3 cellular contexts compared by ENCODE assay signal in the genomic region with DNA sequence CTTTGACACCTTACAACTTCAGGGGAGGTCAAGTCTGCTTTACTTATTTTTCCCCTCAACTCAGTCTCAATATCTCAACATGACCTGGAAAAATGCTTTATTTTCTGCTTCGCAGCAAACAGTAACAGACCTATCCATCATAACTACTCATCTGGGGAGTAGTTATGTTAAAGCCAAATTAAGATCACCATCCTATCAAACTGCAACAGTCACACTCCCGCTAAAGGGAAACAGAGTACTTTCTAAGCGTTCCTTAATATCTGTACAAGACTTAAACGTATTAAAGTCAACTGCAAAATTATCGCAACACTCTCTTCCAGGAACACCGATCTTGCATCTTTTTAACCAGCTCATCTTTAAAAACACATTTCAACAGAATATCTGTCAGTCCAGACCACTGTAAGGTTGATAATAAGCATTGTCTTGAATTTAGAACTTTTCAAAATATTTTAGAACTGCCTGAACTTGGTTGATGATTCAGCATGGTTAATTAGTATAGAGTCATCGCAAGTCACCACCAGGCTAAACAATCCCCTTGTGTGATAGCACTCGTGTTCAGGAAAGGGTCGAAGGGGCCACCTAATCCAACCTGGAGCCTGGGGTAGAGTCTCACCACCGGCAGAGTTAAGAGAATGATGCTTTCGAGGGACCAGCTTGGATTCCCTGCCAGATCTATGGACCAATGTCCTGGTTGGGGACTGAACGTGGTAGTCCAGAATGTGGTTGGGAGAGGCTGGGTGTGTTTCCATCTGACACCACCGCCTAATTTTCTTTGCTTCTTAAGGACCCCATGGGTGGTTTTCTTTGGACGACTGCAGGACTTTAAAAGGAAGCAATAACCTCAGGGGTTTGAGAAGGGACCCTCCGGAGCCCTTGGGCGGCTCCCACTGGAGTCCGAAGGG.
TF ChIP-seq lines count a peak whose summit lies in the region.

No MANE protein-coding gene starts in this region.

TF ChIP-seq in HEK293, 187 proteins besides CTCF, POLR2A, EP300 and RAD21:
- TF ChIP-seq, protein P1, sequence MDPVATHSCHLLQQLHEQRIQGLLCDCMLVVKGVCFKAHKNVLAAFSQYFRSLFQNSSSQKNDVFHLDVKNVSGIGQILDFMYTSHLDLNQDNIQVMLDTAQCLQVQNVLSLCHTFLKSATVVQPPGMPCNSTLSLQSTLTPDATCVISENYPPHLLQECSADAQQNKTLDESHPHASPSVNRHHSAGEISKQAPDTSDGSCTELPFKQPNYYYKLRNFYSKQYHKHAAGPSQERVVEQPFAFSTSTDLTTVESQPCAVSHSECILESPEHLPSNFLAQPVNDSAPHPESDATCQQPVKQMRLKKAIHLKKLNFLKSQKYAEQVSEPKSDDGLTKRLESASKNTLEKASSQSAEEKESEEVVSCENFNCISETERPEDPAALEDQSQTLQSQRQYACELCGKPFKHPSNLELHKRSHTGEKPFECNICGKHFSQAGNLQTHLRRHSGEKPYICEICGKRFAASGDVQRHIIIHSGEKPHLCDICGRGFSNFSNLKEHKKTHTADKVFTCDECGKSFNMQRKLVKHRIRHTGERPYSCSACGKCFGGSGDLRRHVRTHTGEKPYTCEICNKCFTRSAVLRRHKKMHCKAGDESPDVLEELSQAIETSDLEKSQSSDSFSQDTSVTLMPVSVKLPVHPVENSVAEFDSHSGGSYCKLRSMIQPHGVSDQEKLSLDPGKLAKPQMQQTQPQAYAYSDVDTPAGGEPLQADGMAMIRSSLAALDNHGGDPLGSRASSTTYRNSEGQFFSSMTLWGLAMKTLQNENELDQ (tag by site-specific recombination; IDR thresholded peaks at IDR 0.05; ENCODE audit: low read depth): no peak
- TF ChIP-seq ZNF335 (tag by site-specific recombination; conservative IDR thresholded peaks at IDR 0.05): peak; percentile 66
- TF ChIP-seq ZNF114 (tag by site-specific recombination; IDR thresholded peaks at IDR 0.05): no peak
- 0 out of 2 replicates have a peak, but pooled peaks have one; percentile 64 for TF ChIP-seq ZBTB17 (tag by site-specific recombination; IDR thresholded peaks at IDR 0.05)
- peak; percentile 20; the same call in 1 of the 2 replicates for TF ChIP-seq ZNF629 (tag by site-specific recombination; IDR thresholded peaks at IDR 0.05)
- peak; percentile 55; the same call in 1 of the 2 replicates for TF ChIP-seq ZNF600 (tag by site-specific recombination; IDR thresholded peaks at IDR 0.05)
- 0 out of 2 replicates have a peak, but pooled peaks have one; percentile 5 for TF ChIP-seq GLIS1 (tag by site-specific recombination; IDR thresholded peaks at IDR 0.05)

TF ChIP-seq in endothelial cell of umbilical vein, 7 proteins besides CTCF, POLR2A, EP300 and RAD21 (continued from another document):
- no peak for TF ChIP-seq GATA2 (IDR thresholded peaks at IDR 0.05; ENCODE audit: insufficient read depth, insufficient read length, low read depth, low read length)
TF ChIP-seq in endothelial cell of umbilical vein: peak in this region for 1.

TF ChIP-seq in neural cell, 6 proteins besides CTCF, POLR2A, EP300 and RAD21 (continued from another document):
- TF ChIP-seq, protein P2, sequence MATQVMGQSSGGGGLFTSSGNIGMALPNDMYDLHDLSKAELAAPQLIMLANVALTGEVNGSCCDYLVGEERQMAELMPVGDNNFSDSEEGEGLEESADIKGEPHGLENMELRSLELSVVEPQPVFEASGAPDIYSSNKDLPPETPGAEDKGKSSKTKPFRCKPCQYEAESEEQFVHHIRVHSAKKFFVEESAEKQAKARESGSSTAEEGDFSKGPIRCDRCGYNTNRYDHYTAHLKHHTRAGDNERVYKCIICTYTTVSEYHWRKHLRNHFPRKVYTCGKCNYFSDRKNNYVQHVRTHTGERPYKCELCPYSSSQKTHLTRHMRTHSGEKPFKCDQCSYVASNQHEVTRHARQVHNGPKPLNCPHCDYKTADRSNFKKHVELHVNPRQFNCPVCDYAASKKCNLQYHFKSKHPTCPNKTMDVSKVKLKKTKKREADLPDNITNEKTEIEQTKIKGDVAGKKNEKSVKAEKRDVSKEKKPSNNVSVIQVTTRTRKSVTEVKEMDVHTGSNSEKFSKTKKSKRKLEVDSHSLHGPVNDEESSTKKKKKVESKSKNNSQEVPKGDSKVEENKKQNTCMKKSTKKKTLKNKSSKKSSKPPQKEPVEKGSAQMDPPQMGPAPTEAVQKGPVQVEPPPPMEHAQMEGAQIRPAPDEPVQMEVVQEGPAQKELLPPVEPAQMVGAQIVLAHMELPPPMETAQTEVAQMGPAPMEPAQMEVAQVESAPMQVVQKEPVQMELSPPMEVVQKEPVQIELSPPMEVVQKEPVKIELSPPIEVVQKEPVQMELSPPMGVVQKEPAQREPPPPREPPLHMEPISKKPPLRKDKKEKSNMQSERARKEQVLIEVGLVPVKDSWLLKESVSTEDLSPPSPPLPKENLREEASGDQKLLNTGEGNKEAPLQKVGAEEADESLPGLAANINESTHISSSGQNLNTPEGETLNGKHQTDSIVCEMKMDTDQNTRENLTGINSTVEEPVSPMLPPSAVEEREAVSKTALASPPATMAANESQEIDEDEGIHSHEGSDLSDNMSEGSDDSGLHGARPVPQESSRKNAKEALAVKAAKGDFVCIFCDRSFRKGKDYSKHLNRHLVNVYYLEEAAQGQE (IDR thresholded peaks at IDR 0.05; ENCODE audit: borderline replicate concordance): no peak
- TF ChIP-seq TAF1 (IDR thresholded peaks at IDR 0.05; ENCODE audit: low read depth) (no peak), POLR2AphosphoS5 (IDR thresholded peaks at IDR 0.05) (no peak)
